26 cellular contexts compared by ENCODE assay signal in the genomic region with DNA sequence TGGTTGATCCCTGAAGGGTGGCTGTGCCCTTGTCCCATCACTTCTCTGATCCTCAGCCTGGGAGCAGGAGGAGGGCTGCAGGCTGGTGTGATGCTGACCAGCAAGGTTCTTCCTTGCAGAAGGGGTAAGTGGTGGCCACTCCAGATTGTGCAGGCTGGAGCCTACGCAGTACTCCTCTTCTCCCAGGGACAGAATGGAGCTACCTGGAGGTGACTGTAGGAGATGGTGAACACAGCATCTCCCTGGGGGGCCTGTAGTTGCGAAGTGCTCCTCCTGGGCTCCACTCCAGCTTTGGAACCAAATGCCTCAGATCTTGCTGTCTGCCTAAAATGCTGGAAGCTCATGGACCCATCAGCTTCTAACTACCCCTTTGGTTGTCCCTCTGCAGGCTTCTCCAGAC.
"Had no signal": no experiment of that assay in that cellular context is flagged by ENCODE, and none has a peak within 500 bp of the region (broad histone marks: within the 10 kb centered on the region; RNA-seq: fewer than 3 reads in every experiment).

No MANE protein-coding gene starts in this region.

- ATAC-seq: stimulated activated effector memory CD8-positive, alpha-beta T cell treated with anti-CD3 and anti-CD28 coated beads, Interleukin-12 subunit alpha, Interleukin-12 subunit beta, amount 100 ng/mL, for 72 hours; stimulated activated memory B cell treated with anti-CD40 and anti-IgM and Interleukin-4, amounts not matched to agents 10 μg/mL and 1 μg/mL and 100 μg/mL, for 72 hours; stimulated activated naive B cell treated with anti-CD40 and anti-IgM and Interleukin-4, amounts not matched to agents 10 μg/mL and 1 μg/mL and 100 μg/mL, for 72 hours; stimulated activated naive CD8-positive, alpha-beta T cell treated with anti-CD3 and anti-CD28 coated beads, Interleukin-15, amount 100 ng/mL, for 72 hours; stimulated activated naive CD8-positive, alpha-beta T cell treated with anti-CD3 and anti-CD28 coated beads, Interleukin-15, Interleukin-2, amounts not matched to agents 100 U/mL and 50 U/mL, for 24 hours; upper lobe of right lung had no signal

- H3K36me3 ChIP-seq: suprapubic skin, thoracic aorta, thyroid gland, tibial artery, tibial nerve, transverse colon, upper lobe of left lung, upper lobe of right lung, uterus, vagina had no signal

- H3K27me3 ChIP-seq: testis, thyroid gland, tibial artery, tibial nerve, transverse colon, upper lobe of left lung, upper lobe of right lung, uterus, vagina had no signal

- H3K27ac ChIP-seq: suprapubic skin, testis, thoracic aorta, thyroid gland, tibial artery, tibial nerve, transverse colon, upper lobe of left lung, upper lobe of right lung, uterus, vagina had no signal

- H3K4me1 ChIP-seq: suprapubic skin, testis, thyroid gland, tibial artery, tibial nerve, transverse colon, upper lobe of left lung, upper lobe of right lung, uterus, vagina had no signal

- DNase-seq: stimulated activated CD4-positive, alpha-beta T cell treated with anti-CD3 and anti-CD28 coated beads, Interleukin-2, amount 100 ng/mL, for 48 hours; stimulated activated CD4-positive, alpha-beta T cell treated with anti-CD3 and anti-CD28 coated beads, Interleukin-4, amount 100 ng/mL, for 1 hour; stimulated activated CD4-positive, alpha-beta T cell treated with anti-CD3 and anti-CD28 coated beads, Interleukin-4, amount 100 ng/mL, for 24 hours; stimulated activated CD4-positive, alpha-beta T cell treated with anti-CD3 and anti-CD28 coated beads, Interleukin-4, amount 100 ng/mL, for 4 hours; stimulated activated CD8-positive, alpha-beta memory T cell treated with anti-CD3 and anti-CD28 coated beads, Interleukin-4, amount 100 ng/mL, for 48 hours; stimulated activated naive B cell treated with anti-CD40 and anti-IgM and Interleukin-4, amounts not matched to agents 10 μg/mL and 1 μg/mL and 100 μg/mL, for 72 hours; stimulated activated naive CD4-positive, alpha-beta T cell; stimulated activated naive CD4-positive, alpha-beta T cell treated with Interleukin-2 at 50 U/mL for 16 hours; stimulated activated naive CD8-positive, alpha-beta T cell treated with anti-CD3 and anti-CD28 coated beads, Interleukin-15, amount 100 ng/mL, for 72 hours; stimulated activated naive CD8-positive, alpha-beta T cell treated with anti-CD3 and anti-CD28 coated beads, Interleukin-15, Interleukin-2, amounts not matched to agents 100 U/mL and 50 U/mL, for 24 hours; substantia nigra; testis; thyroid gland; tibial artery; transverse colon; trophoblast cell; upper lobe of left lung; upper lobe of right lung; uterus had no signal

- H3K9me3 ChIP-seq: suprapubic skin, testis, thoracic aorta, thyroid gland, tibial artery, transverse colon, uterus, vagina had no signal

- H3K4me3 ChIP-seq: suprapubic skin, testis, thoracic aorta, thyroid gland, tibial artery, tibial nerve, transverse colon, upper lobe of left lung, upper lobe of right lung, uterus, vagina had no signal

- FAIRE-seq: urothelium cell line had no signal
